ENCODE assay signal across 8 cellular contexts in genomic region chr10:99621454-99622246, GRCh38. TPM values are rescaled to one million over a fixed set of nuclear protein-coding genes. Genes with fewer than 3 reads are reported as not detected.
A peak's percentile ranks its signal among the peaks of the same experiment; 100 is the strongest.
DNase-seq lines count a peak whose midpoint lies in the region; ATAC-seq and TF ChIP-seq lines count a peak whose summit lies in the region.

No MANE protein-coding gene starts in this region.

- peaks cover 0 to 40% (median 29%) of the 10 kb centered on the region in 3 donors for H3K4me1 ChIP-seq in gastroesophageal sphincter
- peaks cover 30 to 35% of the 10 kb centered on the region in 2 donors for H3K4me1 ChIP-seq in gastrocnemius medialis

- no peak for ATAC-seq in activated T-cell treated with anti-CD3 and anti-CD28 coated beads, Interleukin-2, amount 50 U/mL, for 4 hours
- ATAC-seq in gastroesophageal sphincter (peak; percentile 4), gastrocnemius medialis (peak; percentile 13 to 23)

- TF ChIP-seq CTCF in WERI-Rb-1 (IDR thresholded peaks at IDR 0.05; ENCODE audit: low read depth, low read length) (no peak), gastroesophageal sphincter (IDR thresholded peaks at IDR 0.05) (no peak), gastrocnemius medialis (IDR thresholded peaks at IDR 0.05 in 4 of 5, conservative IDR thresholded peaks at IDR 0.05 in 1 of 5) (no peak)

- H3K9me3 ChIP-seq in WERI-Rb-1 (ENCODE audit: severe bottlenecking), result no peaks in the 10 kb centered on the region
- no peaks in the 10 kb centered on the region for H3K9me3 ChIP-seq in gastroesophageal sphincter
- H3K9me3 ChIP-seq in gastrocnemius medialis, result no peaks in the 10 kb centered on the region

- in situ Hi-C loops in gastrocnemius medialis (cut with MboI; ENCODE audit: low sequenced_read_pairs in 4 of 4), result no loop called here

- H3K27ac ChIP-seq in WERI-Rb-1 (peak overlapping the region; percentile 97), gastroesophageal sphincter (peak overlapping the region; percentile 89 to 99 (median 95)), gastrocnemius medialis (peak overlapping the region; percentile 91 to 97 (median 96))

- H3K4me3 Mint-ChIP-seq in activated T-cell treated with anti-CD3 and anti-CD28 coated beads, Interleukin-2, amount 50 U/mL, for 4 hours, result peak overlapping the region; percentile 82

- peaks cover 1% of the 10 kb centered on the region for H3K27me3 Mint-ChIP-seq in activated T-cell treated with anti-CD3 and anti-CD28 coated beads, Interleukin-2, amount 50 U/mL, for 4 hours (ENCODE audit: low read depth)

- TF ChIP-seq POLR2A in gastroesophageal sphincter (IDR thresholded peaks at IDR 0.05), result peak; percentile 78 to 86
- TF ChIP-seq POLR2A in gastrocnemius medialis (IDR thresholded peaks at IDR 0.05), result peak in 1 of 2 donors; percentile 74

- intact Hi-C loops in gastrocnemius medialis (cut with DNase I; ENCODE audit: low total_unique reads), result loop anchor here (1.0 to 10.0 kb wide), 4 partner anchors 38 to 1293 kb away; partner anchors contain the start of genes COX15, CUTC, ENTPD7 and GOT1

- no peaks in the 10 kb centered on the region for H3K9me3 Mint-ChIP-seq in activated T-cell treated with anti-CD3 and anti-CD28 coated beads, Interleukin-2, amount 50 U/mL, for 4 hours

- DNase-seq in activated T-cell treated with anti-CD3 and anti-CD28 coated beads, Interleukin-2, amount 50 U/mL, for 4 hours, result no peak
- DNase-seq in activated T-cell treated with anti-CD3 and anti-CD28 coated beads for 4 hours (no peak), WERI-Rb-1 (no peak), gastrocnemius medialis (no peak), AG08396 (ENCODE audit: low spot score) (no peak), NCI-H2196 treated with DMSO at 0.1 percent for 48 hours (lab: John Stamatoyannopoulos, UW; ENCODE audit: unreplicated experiment) (no peak), C1 segment of cervical spinal cord (lab: John Stamatoyannopoulos, UW) (no peak)

- H3K36me3 ChIP-seq in WERI-Rb-1 (peaks cover 6% of the 10 kb centered on the region), gastroesophageal sphincter (no peaks in the 10 kb centered on the region), gastrocnemius medialis (no peaks in the 10 kb centered on the region)

- no peak for TF ChIP-seq EP300 in gastroesophageal sphincter (IDR thresholded peaks at IDR 0.05)

- H3K4me3 ChIP-seq in WERI-Rb-1 (ENCODE audit: low read depth, low read length) (peak overlapping the region; percentile 84), gastroesophageal sphincter (peak overlapping the region; percentile 57 to 90), gastrocnemius medialis (peak overlapping the region; percentile 71 to 81 (median 75))

- 0 to 19% methylated on average over 1 to 16 of the region's 30 CpGs for WGBS in gastroesophageal sphincter (ENCODE audit: low coverage in 1 of 2), 2 donors

- peaks cover 38% of the 10 kb centered on the region for H3K4me1 Mint-ChIP-seq in activated T-cell treated with anti-CD3 and anti-CD28 coated beads, Interleukin-2, amount 50 U/mL, for 4 hours (ENCODE audit: low read depth)

- H3K27me3 ChIP-seq in WERI-Rb-1 (ENCODE audit: insufficient read depth, low read depth, severe bottlenecking) (no peaks in the 10 kb centered on the region), gastroesophageal sphincter (no peaks in the 10 kb centered on the region), gastrocnemius medialis (no peaks in the 10 kb centered on the region)

- peaks cover 6% of the 10 kb centered on the region for H3K36me3 Mint-ChIP-seq in activated T-cell treated with anti-CD3 and anti-CD28 coated beads, Interleukin-2, amount 50 U/mL, for 4 hours (ENCODE audit: insufficient read depth)

RNA-seq across cellular contexts. Expression of gene SLC25A28, which starts 1.4 kb away (rescaled TPM):
- 10 to 100 TPM; 58.8 to 65.3 (median 64.7) TPM for total RNA-seq in activated T-cell treated with anti-CD3 and anti-CD28 coated beads, Interleukin-2, amount 50 U/mL, for 4 hours
- 10 to 100 TPM; 18.6 to 55.6 (median 33.3) TPM for total RNA-seq in gastroesophageal sphincter
- total RNA-seq in gastrocnemius medialis, result 10 to 100 TPM; 20.7 to 38.3 (median 26.1) TPM

RNA-seq across cellular contexts. Expression of gene ENTPD7, which starts 37.7 kb away (rescaled TPM):
- 1 to 10 TPM; 7.7 to 8.2 (median 7.9) TPM for total RNA-seq in activated T-cell treated with anti-CD3 and anti-CD28 coated beads, Interleukin-2, amount 50 U/mL, for 4 hours
- total RNA-seq in gastroesophageal sphincter (1 to 10 TPM; 4.5 to 9.1 (median 5.6) TPM), gastrocnemius medialis (1 to 10 TPM in 2 of 4 donors, under 1 TPM in 2; 0.32 to 1.1 (median 0.76) TPM)

Comparison
In these comparisons a context has a peak if more than half of its experiments do, and no peak if none do; other contexts are left out.
1. ATAC-seq: peak in gastroesophageal sphincter (single experiment) and gastrocnemius medialis (2 of 2); none in activated T-cell treated with anti-CD3 and anti-CD28 coated beads, Interleukin-2, amount 50 U/mL, for 4 hours (0 of 2).
2. Peak in every context shown above with its lines, with median percentiles within 50 percentile points of each other: H3K27ac ChIP-seq and H3K4me3 ChIP-seq.